In the genomic region with DNA sequence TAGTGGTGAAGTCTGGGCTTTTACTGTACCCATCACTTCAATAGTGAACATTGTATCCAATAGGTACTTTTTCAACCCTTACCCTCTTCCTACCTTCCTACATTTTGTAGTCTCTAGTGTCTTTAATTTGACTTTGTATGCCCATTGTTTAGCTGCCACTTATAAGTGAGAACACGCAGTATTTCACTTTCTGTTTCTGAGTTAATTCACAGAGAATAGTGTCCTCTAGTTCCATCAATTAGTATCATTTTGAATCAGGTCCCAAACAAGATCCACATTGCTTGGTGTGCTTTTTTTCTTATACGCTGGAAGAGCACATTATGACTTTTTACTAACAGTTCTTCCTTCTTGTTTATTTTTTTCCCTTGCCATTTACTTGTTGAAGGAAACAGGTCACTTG, we compare ENCODE assay signal across 21 cellular contexts.
"Had no signal": no experiment of that assay in that cellular context is flagged by ENCODE, and none has a peak within 500 bp of the region (broad histone marks: within the 10 kb centered on the region; RNA-seq: fewer than 3 reads in every experiment).

No MANE protein-coding gene starts in this region.

- FAIRE-seq: pancreas had no signal

- H3K9me3 ChIP-seq: breast epithelium, esophagus squamous epithelium, gastrocnemius medialis, pancreas, psoas muscle, right atrium auricular region, spleen, upper lobe of right lung had no signal

- H3K27me3 ChIP-seq: breast epithelium, esophagus squamous epithelium, gastrocnemius medialis, pancreas, right atrium auricular region, spleen, upper lobe of right lung had no signal

- DNase-seq: activated CD4-positive, alpha-beta T cell treated with anti-CD3 and anti-CD28 coated beads for 1 hour; activated CD8-positive, alpha-beta memory T cell treated with anti-CD3 and anti-CD28 coated beads, Interleukin-2, amount 50 U/mL, for 48 hours; activated naive CD4-positive, alpha-beta T cell treated with Interleukin-2 at 50 U/mL for 16 hours; activated naive CD8-positive, alpha-beta T cell treated with anti-CD3 and anti-CD28 coated beads, Interleukin-2, amount 10 ng/mL, durations not matched to agents 7 days and 5 days; activated T-cell treated with anti-CD3 and anti-CD28 coated beads, Interleukin-2, amount 50 U/mL, for 48 hours; amniotic stem cell; cerebellar nuclear complex; cortex of kidney; endodermal cell; esophagus squamous epithelium; gastrocnemius medialis; hypothalamus; pancreas; psoas muscle; spleen; stimulated activated CD4-positive, alpha-beta T cell treated with anti-CD3 and anti-CD28 coated beads, Interleukin-4, amount 100 ng/mL, for 1 hour; stimulated activated naive CD4-positive, alpha-beta T cell; T-helper 9 cell; upper lobe of right lung had no signal

- ATAC-seq: gastrocnemius medialis, pancreas, psoas muscle, upper lobe of right lung had no signal

- H3K27ac ChIP-seq: breast epithelium, esophagus squamous epithelium, gastrocnemius medialis, pancreas, psoas muscle, right atrium auricular region, spleen, upper lobe of right lung had no signal

- H3K4me1 ChIP-seq: breast epithelium, esophagus squamous epithelium, gastrocnemius medialis, pancreas, psoas muscle, right atrium auricular region, upper lobe of right lung had no signal

- H3K36me3 ChIP-seq: breast epithelium, esophagus squamous epithelium, gastrocnemius medialis, pancreas, right atrium auricular region, spleen, upper lobe of right lung had no signal

- H3K4me3 ChIP-seq: breast epithelium, esophagus squamous epithelium, gastrocnemius medialis, pancreas, psoas muscle, right atrium auricular region, spleen, upper lobe of right lung had no signal
